In genomic region chr5:151255621-151256286, GRCh38 we compare ENCODE assay signal across 1 cellular context.
TF ChIP-seq lines count a peak whose summit lies in the region.

No MANE protein-coding gene starts in this region.

TF ChIP-seq in K562, 482 proteins besides CTCF, POLR2A, EP300 and RAD21 (continued from another document and continues in another):
- TF ChIP-seq, protein P1, sequence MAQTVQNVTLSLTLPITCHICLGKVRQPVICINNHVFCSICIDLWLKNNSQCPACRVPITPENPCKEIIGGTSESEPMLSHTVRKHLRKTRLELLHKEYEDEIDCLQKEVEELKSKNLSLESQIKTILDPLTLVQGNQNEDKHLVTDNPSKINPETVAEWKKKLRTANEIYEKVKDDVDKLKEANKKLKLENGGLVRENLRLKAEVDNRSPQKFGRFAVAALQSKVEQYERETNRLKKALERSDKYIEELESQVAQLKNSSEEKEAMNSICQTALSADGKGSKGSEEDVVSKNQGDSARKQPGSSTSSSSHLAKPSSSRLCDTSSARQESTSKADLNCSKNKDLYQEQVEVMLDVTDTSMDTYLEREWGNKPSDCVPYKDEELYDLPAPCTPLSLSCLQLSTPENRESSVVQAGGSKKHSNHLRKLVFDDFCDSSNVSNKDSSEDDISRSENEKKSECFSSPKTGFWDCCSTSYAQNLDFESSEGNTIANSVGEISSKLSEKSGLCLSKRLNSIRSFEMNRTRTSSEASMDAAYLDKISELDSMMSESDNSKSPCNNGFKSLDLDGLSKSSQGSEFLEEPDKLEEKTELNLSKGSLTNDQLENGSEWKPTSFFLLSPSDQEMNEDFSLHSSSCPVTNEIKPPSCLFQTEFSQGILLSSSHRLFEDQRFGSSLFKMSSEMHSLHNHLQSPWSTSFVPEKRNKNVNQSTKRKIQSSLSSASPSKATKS (CRISPR knock-in tag; IDR thresholded peaks at IDR 0.05), result no peak
- TF ChIP-seq MAX (CRISPR knock-in tag; IDR thresholded peaks at IDR 0.05), result no peak
- no peak for TF ChIP-seq POLR2B (IDR thresholded peaks at IDR 0.05; ENCODE audit: low read depth, partially characterized antibody)
- TF ChIP-seq PRMT5 (CRISPR knock-in tag; IDR thresholded peaks at IDR 0.05), result no peak
- TF ChIP-seq ELF4 (CRISPR knock-in tag; IDR thresholded peaks at IDR 0.05), result no peak
- TF ChIP-seq, protein P2, sequence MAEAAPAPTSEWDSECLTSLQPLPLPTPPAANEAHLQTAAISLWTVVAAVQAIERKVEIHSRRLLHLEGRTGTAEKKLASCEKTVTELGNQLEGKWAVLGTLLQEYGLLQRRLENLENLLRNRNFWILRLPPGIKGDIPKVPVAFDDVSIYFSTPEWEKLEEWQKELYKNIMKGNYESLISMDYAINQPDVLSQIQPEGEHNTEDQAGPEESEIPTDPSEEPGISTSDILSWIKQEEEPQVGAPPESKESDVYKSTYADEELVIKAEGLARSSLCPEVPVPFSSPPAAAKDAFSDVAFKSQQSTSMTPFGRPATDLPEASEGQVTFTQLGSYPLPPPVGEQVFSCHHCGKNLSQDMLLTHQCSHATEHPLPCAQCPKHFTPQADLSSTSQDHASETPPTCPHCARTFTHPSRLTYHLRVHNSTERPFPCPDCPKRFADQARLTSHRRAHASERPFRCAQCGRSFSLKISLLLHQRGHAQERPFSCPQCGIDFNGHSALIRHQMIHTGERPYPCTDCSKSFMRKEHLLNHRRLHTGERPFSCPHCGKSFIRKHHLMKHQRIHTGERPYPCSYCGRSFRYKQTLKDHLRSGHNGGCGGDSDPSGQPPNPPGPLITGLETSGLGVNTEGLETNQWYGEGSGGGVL (CRISPR knock-in tag; IDR thresholded peaks at IDR 0.05), result no peak
- TF ChIP-seq WHSC1 (IDR thresholded peaks at IDR 0.05; ENCODE audit: low read length), result no peak
- no peak for TF ChIP-seq GTF2E2 (tag; IDR thresholded peaks at IDR 0.05)
- TF ChIP-seq NR2C2 (CRISPR knock-in tag; IDR thresholded peaks at IDR 0.05), result no peak
- TF ChIP-seq NR2C2 (tag; IDR thresholded peaks at IDR 0.05), result 0 out of 2 replicates have a peak, but pooled peaks have one; percentile 35
- no peak for TF ChIP-seq CBX3 (IDR thresholded peaks at IDR 0.05; ENCODE audit: borderline replicate concordance in 1 of 2, low read length in 2 of 2)
- TF ChIP-seq ZNF197 (CRISPR knock-in tag; IDR thresholded peaks at IDR 0.05; ENCODE audit: low read depth), result 0 out of 2 replicates have a peak, but pooled peaks have one; percentile 33
- no peak for TF ChIP-seq KLF1 (tag; IDR thresholded peaks at IDR 0.05)
- peak; percentile 14; the same call in 1 of the 2 replicates for TF ChIP-seq ETV1 (tag; conservative IDR thresholded peaks at IDR 0.05; ENCODE audit: low read depth)
- no peak for TF ChIP-seq ZNF277 (CRISPR knock-in tag; IDR thresholded peaks at IDR 0.05; ENCODE audit: borderline replicate concordance)
- no peak for TF ChIP-seq IRF1 (CRISPR knock-in tag; IDR thresholded peaks at IDR 0.05; ENCODE audit: borderline replicate concordance)
- TF ChIP-seq FOXK2 (conservative IDR thresholded peaks at IDR 0.05 in 1 of 2, IDR thresholded peaks at IDR 0.05 in 1 of 2; ENCODE audit: low read depth in 2 of 2), result no peak
- no peak for TF ChIP-seq SNAPC5 (CRISPR knock-in tag; IDR thresholded peaks at IDR 0.05)
- no peak for TF ChIP-seq POLR2AphosphoS5 (IDR thresholded peaks at IDR 0.05; ENCODE audit: control insufficient read depth, insufficient read depth, low read depth, low read length)
- no peak for TF ChIP-seq ZBTB9 (CRISPR knock-in tag; IDR thresholded peaks at IDR 0.05)
- no peak for TF ChIP-seq ZNF778 (CRISPR knock-in tag; IDR thresholded peaks at IDR 0.05)
- TF ChIP-seq BRD9 (IDR thresholded peaks at IDR 0.05; ENCODE audit: low read depth, partially characterized antibody), result no peak
- TF ChIP-seq KLF16 (IDR thresholded peaks at IDR 0.05), result no peak
- TF ChIP-seq HDAC2 (IDR thresholded peaks at IDR 0.05), result no peak
- no peak for TF ChIP-seq GATAD2B (IDR thresholded peaks at IDR 0.05; ENCODE audit: borderline replicate concordance)
- no peak for TF ChIP-seq TEAD2 (tag; IDR thresholded peaks at IDR 0.05)
- no peak for TF ChIP-seq TBL1XR1 (IDR thresholded peaks at IDR 0.05; ENCODE audit: low read length in 2 of 2)
- TF ChIP-seq RFX1 (IDR thresholded peaks at IDR 0.05), result no peak
- peak; percentile 39 for TF ChIP-seq FOSL1 (tag; conservative IDR thresholded peaks at IDR 0.05)
- no peak for TF ChIP-seq SNIP1 (IDR thresholded peaks at IDR 0.05; ENCODE audit: low read depth)
- TF ChIP-seq KAT2B (IDR thresholded peaks at IDR 0.05; ENCODE audit: low read depth, low read length), result no peak
- TF ChIP-seq HMBOX1 (IDR thresholded peaks at IDR 0.05), result peak; percentile 43
- TF ChIP-seq CREM (IDR thresholded peaks at IDR 0.05; ENCODE audit: low read depth), result 0 out of 2 replicates have a peak, but pooled peaks have one; percentile 21
- no peak for TF ChIP-seq SAFB2 (IDR thresholded peaks at IDR 0.05; ENCODE audit: borderline replicate concordance, low read depth, low read length, severe bottlenecking)
- no peak for TF ChIP-seq TCF7L2 (IDR thresholded peaks at IDR 0.05; ENCODE audit: low read depth, low read length)
- no peak for TF ChIP-seq MCM5 (IDR thresholded peaks at IDR 0.05; ENCODE audit: low read depth)
- no peak for TF ChIP-seq HOXB6 (CRISPR knock-in tag; IDR thresholded peaks at IDR 0.05; ENCODE audit: borderline replicate concordance)
- no peak for TF ChIP-seq ZNF740 (CRISPR knock-in tag; IDR thresholded peaks at IDR 0.05)
- TF ChIP-seq ZNF740 (tag; IDR thresholded peaks at IDR 0.05), result no peak
- TF ChIP-seq ZNF212 (CRISPR knock-in tag; IDR thresholded peaks at IDR 0.05), result no peak
- TF ChIP-seq HDGF (IDR thresholded peaks at IDR 0.05), result no peak
- no peak for TF ChIP-seq CSDE1 (IDR thresholded peaks at IDR 0.05)
- no peak for TF ChIP-seq ZC3H8 (IDR thresholded peaks at IDR 0.05)
- TF ChIP-seq MECOM (CRISPR knock-in tag; IDR thresholded peaks at IDR 0.05), result no peak
- peak; percentile 69; the same call in 1 of the 2 replicates for TF ChIP-seq CTBP1 (IDR thresholded peaks at IDR 0.05; ENCODE audit: borderline replicate concordance)
- no peak for TF ChIP-seq RBM14 (IDR thresholded peaks at IDR 0.05; ENCODE audit: borderline replicate concordance, insufficient read depth, low read depth, low read length)
- no peak for TF ChIP-seq SLC30A9 (CRISPR knock-in tag; IDR thresholded peaks at IDR 0.05)
- no peak for TF ChIP-seq NR0B1 (IDR thresholded peaks at IDR 0.05; ENCODE audit: partially characterized antibody)
- no peak for TF ChIP-seq PHF21A (IDR thresholded peaks at IDR 0.05; ENCODE audit: borderline replicate concordance, low read depth)
- TF ChIP-seq CC2D1A (IDR thresholded peaks at IDR 0.05), result no peak
- TF ChIP-seq TAF9B (IDR thresholded peaks at IDR 0.05; ENCODE audit: partially characterized antibody), result no peak
- TF ChIP-seq NFE2 (IDR thresholded peaks at IDR 0.05; ENCODE audit: low read depth), result no peak
- TF ChIP-seq NR4A1 (CRISPR knock-in tag; IDR thresholded peaks at IDR 0.05), result no peak
- no peak for TF ChIP-seq NR4A1 (tag; IDR thresholded peaks at IDR 0.05)
- no peak for TF ChIP-seq NR1H2 (CRISPR knock-in tag; IDR thresholded peaks at IDR 0.05)
- TF ChIP-seq ZBTB43 (CRISPR knock-in tag; IDR thresholded peaks at IDR 0.05), result no peak
- TF ChIP-seq FOXK1 (CRISPR knock-in tag; IDR thresholded peaks at IDR 0.05; ENCODE audit: borderline replicate concordance), result no peak
- no peak for TF ChIP-seq KAT7 (CRISPR knock-in tag; IDR thresholded peaks at IDR 0.05; ENCODE audit: borderline replicate concordance)
- TF ChIP-seq, protein P3, sequence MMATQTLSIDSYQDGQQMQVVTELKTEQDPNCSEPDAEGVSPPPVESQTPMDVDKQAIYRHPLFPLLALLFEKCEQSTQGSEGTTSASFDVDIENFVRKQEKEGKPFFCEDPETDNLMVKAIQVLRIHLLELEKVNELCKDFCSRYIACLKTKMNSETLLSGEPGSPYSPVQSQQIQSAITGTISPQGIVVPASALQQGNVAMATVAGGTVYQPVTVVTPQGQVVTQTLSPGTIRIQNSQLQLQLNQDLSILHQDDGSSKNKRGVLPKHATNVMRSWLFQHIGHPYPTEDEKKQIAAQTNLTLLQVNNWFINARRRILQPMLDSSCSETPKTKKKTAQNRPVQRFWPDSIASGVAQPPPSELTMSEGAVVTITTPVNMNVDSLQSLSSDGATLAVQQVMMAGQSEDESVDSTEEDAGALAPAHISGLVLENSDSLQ (IDR thresholded peaks at IDR 0.05), result peak; percentile 33; the same call in 1 of the 2 replicates
- no peak for TF ChIP-seq KLF6 (CRISPR knock-in tag; IDR thresholded peaks at IDR 0.05; ENCODE audit: borderline replicate concordance)
- TF ChIP-seq SMC3 (conservative IDR thresholded peaks at IDR 0.05; ENCODE audit: insufficient read depth, low read depth, low read length), result no peak
- TF ChIP-seq ZNF79 (CRISPR knock-in tag; IDR thresholded peaks at IDR 0.05; ENCODE audit: low read depth), result no peak
- TF ChIP-seq ZNF224 (CRISPR knock-in tag; IDR thresholded peaks at IDR 0.05), result no peak
- no peak for TF ChIP-seq CHD1 (IDR thresholded peaks at IDR 0.05; ENCODE audit: low read length)
- no peak for TF ChIP-seq MAZ (CRISPR knock-in tag; conservative IDR thresholded peaks at IDR 0.05 in 1 of 2, IDR thresholded peaks at IDR 0.05 in 1 of 2)
